Comparison of ENCODE assay signal across 33 cellular contexts in genomic region chr6:159342146-159342545, GRCh38.
"Had no signal": no experiment of that assay in that cellular context is flagged by ENCODE, and none has a peak within 500 bp of the region (broad histone marks: within the 10 kb centered on the region; RNA-seq: fewer than 3 reads in every experiment).

No MANE protein-coding gene starts in this region.

- H3K27ac ChIP-seq: adrenal gland, ascending aorta, body of pancreas, brain microvascular endothelial cell, breast epithelium, cardiac muscle cell had no signal

- H3K36me3 ChIP-seq: adrenal gland, ascending aorta, brain microvascular endothelial cell, breast epithelium, cardiac muscle cell had no signal

- H3K4me1 ChIP-seq: adrenal gland, ascending aorta, body of pancreas, breast epithelium had no signal

- H3K4me3 ChIP-seq: adrenal gland, ascending aorta, body of pancreas, breast epithelium, cardiac muscle cell had no signal

- ATAC-seq: activated naive CD4-positive, alpha-beta T cell treated with anti-CD3 and anti-CD28 coated beads, Interleukin-2, amount 50 U/mL, for 72 hours; activated naive CD8-positive, alpha-beta T cell treated with anti-CD3 and anti-CD28 coated beads, Interleukin-2, amount 50 U/mL, for 24 hours; activated T-cell treated with anti-CD3 and anti-CD28 coated beads, Interleukin-2, amount 50 U/mL, for 4 hours; activated T-cell treated with anti-CD3 and anti-CD28 coated beads, Interleukin-2, amount 50 U/mL, for 72 hours; activated T-helper 17 cell treated with anti-CD3 and anti-CD28 coated beads, Interleukin-2, amount 50 U/mL, for 72 hours; body of pancreas had no signal

- FAIRE-seq: astrocyte, bronchial epithelial cell had no signal

- DNase-seq: activated effector memory CD4-positive, alpha-beta T cell treated with anti-CD3 and anti-CD28 coated beads, Interleukin-2, amount 50 U/mL, for 16 hours; activated effector memory CD4-positive, alpha-beta T cell treated with Interleukin-2 at 50 U/mL for 16 hours; activated gamma-delta T cell; activated gamma-delta T cell treated with Interleukin-2 at 50 U/mL for 16 hours; activated naive CD4-positive, alpha-beta T cell; activated naive CD4-positive, alpha-beta T cell treated with anti-CD3 and anti-CD28 coated beads for 36 hours; activated naive CD4-positive, alpha-beta T cell treated with anti-CD3 and anti-CD28 coated beads, Interleukin-2, amount 10 ng/mL, durations not matched to agents 7 days and 5 days; activated naive CD4-positive, alpha-beta T cell treated with Interleukin-2 at 50 U/mL for 16 hours; activated naive CD8-positive, alpha-beta T cell treated with anti-CD3 and anti-CD28 coated beads for 36 hours; activated naive CD8-positive, alpha-beta T cell treated with anti-CD3 and anti-CD28 coated beads, Interleukin-2, amount 10 ng/mL, durations not matched to agents 7 days and 5 days; activated naive CD8-positive, alpha-beta T cell treated with anti-CD3 and anti-CD28 coated beads, Interleukin-2, amount 50 U/mL, for 24 hours; activated T-cell treated with anti-CD3 and anti-CD28 coated beads, Interleukin-2, amount 50 U/mL, for 1 hour; activated T-cell treated with anti-CD3 and anti-CD28 coated beads, Interleukin-2, amount 50 U/mL, for 24 hours; activated T-cell treated with anti-CD3 and anti-CD28 coated beads, Interleukin-2, amount 50 U/mL, for 4 hours; activated T-cell treated with anti-CD3 and anti-CD28 coated beads, Interleukin-2, amount 50 U/mL, for 48 hours; activated T-cell treated with anti-CD3 and anti-CD28 coated beads, Interleukin-2, amount 50 U/mL, for 72 hours; adrenal gland; amniotic stem cell; amygdala; anterior cingulate cortex; aorta; body of pancreas; brain microvascular endothelial cell; caudate nucleus; central memory CD4-positive, alpha-beta T cell; cerebellar nuclear complex had no signal

- H3K27me3 ChIP-seq: adrenal gland, ascending aorta, body of pancreas, brain microvascular endothelial cell, breast epithelium, cardiac muscle cell had no signal
